In genomic region chr3:42247576-42248027, GRCh38 we compare ENCODE assay signal across 8 cellular contexts. TPM values are rescaled to one million over a fixed set of nuclear protein-coding genes. Genes with fewer than 3 reads are reported as not detected.
DNase-seq lines count a peak whose midpoint lies in the region; ATAC-seq and TF ChIP-seq lines count a peak whose summit lies in the region.

No MANE protein-coding gene starts in this region.

- no peak overlapping the region for H2BK120ac ChIP-seq in mesendoderm (ENCODE audit: low read depth, low read length)

- H3K36me3 ChIP-seq in mesendoderm (ENCODE audit: control insufficient read depth, insufficient read depth, low read length), result no peaks in the 10 kb centered on the region

- no peak overlapping the region for H4K5ac ChIP-seq in mesendoderm (ENCODE audit: low read length)

- H3K23ac ChIP-seq in mesendoderm (ENCODE audit: low read length), result peak overlapping the region; percentile 31

- H2BK5ac ChIP-seq in mesendoderm (ENCODE audit: low read length), result no peak overlapping the region

- H3K4me1 ChIP-seq in mesendoderm (ENCODE audit: control insufficient read depth, low read depth, low read length), result no peaks in the 10 kb centered on the region

- TF ChIP-seq CTCF in dorsolateral prefrontal cortex (IDR thresholded peaks at IDR 0.05 in 54 of 56, conservative IDR thresholded peaks at IDR 0.05 in 2 of 56; ENCODE audit: low read depth in 1 of 56, partially characterized antibody in 56 of 56), result peak; percentile 61 to 92 (median 82)

- no peak overlapping the region for H3K9ac ChIP-seq in mesendoderm (ENCODE audit: low read length)

- DNase-seq in GM04504 (ENCODE audit: low read depth), result peak; percentile 25
- peak; percentile 33 for DNase-seq in NCI-H345 treated with DMSO at 0.1 percent for 48 hours (lab: John Stamatoyannopoulos, UW; ENCODE audit: unreplicated experiment)
- peak; percentile 47 to 51 for DNase-seq in activated CD4-positive, alpha-beta T cell treated with anti-CD3 and anti-CD28 coated beads, Interleukin-2, amount 50 U/mL, for 4 hours
- peak in 6 of 10 donors; percentile 47 to 76 (median 65) for DNase-seq in dorsolateral prefrontal cortex
- DNase-seq in mesendoderm, result peak; percentile 68
- peak; percentile 75 for DNase-seq in stimulated activated CD8-positive, alpha-beta memory T cell treated with anti-CD3 and anti-CD28 coated beads, Interleukin-4, amount 100 ng/mL, for 48 hours

- H3K27me3 ChIP-seq in dorsolateral prefrontal cortex, result no peaks in the 10 kb centered on the region
- no peaks in the 10 kb centered on the region for H3K27me3 ChIP-seq in mesendoderm (ENCODE audit: insufficient read depth, low read length, poor library complexity)

- intact Hi-C loops in dorsolateral prefrontal cortex (cut with DNase I), result loop anchor here (2.0 to 5.0 kb wide), 3 partner anchors 195 to 300 kb away; no protein-coding TSS in a partner anchor

- H3K4ac ChIP-seq in mesendoderm (ENCODE audit: low read depth, low read length), result no peak overlapping the region

- H3K4me3 ChIP-seq in dorsolateral prefrontal cortex (peak overlapping the region in 14 of 59 donors; percentile 1 to 41 (median 12)), mesendoderm (ENCODE audit: low read length) (no peak overlapping the region)

- H2AK5ac ChIP-seq in mesendoderm (ENCODE audit: low read length), result no peak overlapping the region

- ATAC-seq in HG02678 (IDR thresholded peaks at IDR 0.05; ENCODE audit: unreplicated experiment) (peak; percentile 69), GM21423 (IDR thresholded peaks at IDR 0.05; ENCODE audit: unreplicated experiment) (no peak)

- no peaks in the 10 kb centered on the region for H3K79me2 ChIP-seq in mesendoderm (ENCODE audit: control insufficient read depth, insufficient read depth, low read length)

- H3K4me2 ChIP-seq in mesendoderm (ENCODE audit: low read length), result no peak overlapping the region

- no peak overlapping the region for H3K27ac ChIP-seq in dorsolateral prefrontal cortex
- H3K27ac ChIP-seq in mesendoderm (ENCODE audit: low read depth, low read length), result no peak overlapping the region

- H3K18ac ChIP-seq in mesendoderm (ENCODE audit: low read length), result no peak overlapping the region

- no peak overlapping the region for H2BK15ac ChIP-seq in mesendoderm (replicated peaks; ENCODE audit: low read depth)

- no peak overlapping the region for H4K8ac ChIP-seq in mesendoderm (ENCODE audit: low read depth, low read length)

- no peaks in the 10 kb centered on the region for H3K79me1 ChIP-seq in mesendoderm (ENCODE audit: low read length)

- no CpG with 5 or more reads among the region's 9 CpGs for WGBS in mesendoderm (ENCODE audit: extremely low coverage, insufficient coverage, low lambda C conversion rate)

- H3K56ac ChIP-seq in mesendoderm (ENCODE audit: low read length), result no peak overlapping the region

RNA-seq across cellular contexts. Expression of gene CCK, which starts 18.4 kb away (rescaled TPM):
- 100 to 1,000 TPM; 107 to 556 (median 326) TPM for total RNA-seq in dorsolateral prefrontal cortex
- 0.86 TPM for polyA plus RNA-seq in mesendoderm (2013, experiment 1 of 2)
- polyA plus RNA-seq in mesendoderm (2013, experiment 2 of 2), result 0.64 TPM

Comparison
In these comparisons a context has a peak if more than half of its experiments do, and no peak if none do; other contexts are left out.
1. DNase-seq: peak in every context shown above with its lines; median percentile 75 in stimulated activated CD8-positive, alpha-beta memory T cell treated with anti-CD3 and anti-CD28 coated beads, Interleukin-4, amount 100 ng/mL, for 48 hours; 68 in mesendoderm; 65 in dorsolateral prefrontal cortex; 49 in activated CD4-positive, alpha-beta T cell treated with anti-CD3 and anti-CD28 coated beads, Interleukin-2, amount 50 U/mL, for 4 hours; 33 in NCI-H345 treated with DMSO at 0.1 percent for 48 hours; 25 in GM04504.